ENCODE assay signal across 7 cellular contexts in the genomic region with DNA sequence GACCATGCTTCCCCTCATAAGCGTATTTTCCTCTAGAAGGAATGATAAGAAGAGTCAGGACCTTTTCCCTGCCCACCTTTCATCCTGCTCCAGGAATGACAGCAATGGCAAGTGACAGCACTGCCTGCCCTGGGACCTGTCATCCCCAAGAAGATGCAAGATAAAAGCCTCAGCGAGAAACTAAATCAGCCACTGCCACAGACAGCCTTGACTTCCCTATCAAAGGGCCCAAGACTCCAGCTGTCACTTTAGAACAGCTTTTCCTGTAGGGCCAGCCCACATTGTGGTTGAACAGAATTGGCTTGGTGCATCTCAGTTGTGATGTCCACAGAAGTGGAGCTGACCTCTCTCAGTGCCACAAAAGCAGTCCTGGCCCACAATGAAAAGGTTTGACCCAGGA. TPM values are rescaled to one million over a fixed set of nuclear protein-coding genes. Genes with fewer than 3 reads are reported as not detected.
DNase-seq lines count a peak whose midpoint lies in the region; ATAC-seq and TF ChIP-seq lines count a peak whose summit lies in the region.

No MANE protein-coding gene starts in this region.

- H2AK5ac ChIP-seq in H9 (ENCODE audit: insufficient read length, low read length): no peak overlapping the region

- H3K4ac ChIP-seq in H9 (ENCODE audit: low read depth, low read length): no peak overlapping the region

- H3K56ac ChIP-seq in H9 (ENCODE audit: insufficient read length, low read depth, low read length): no peak overlapping the region

- no peak overlapping the region for H3K27ac ChIP-seq in H9 (ENCODE audit: insufficient read length, low read depth, low read length)
- peak overlapping the region; percentile 67 for H3K27ac ChIP-seq in RWPE2 (ENCODE audit: poor library complexity, severe bottlenecking)
- no peak overlapping the region for H3K27ac ChIP-seq in fibroblast of lung (ENCODE audit: insufficient read depth, low read length)
- no peak overlapping the region for H3K27ac ChIP-seq in skeletal muscle tissue (ENCODE audit: low read depth, low read length)

- H3K36me3 ChIP-seq in RWPE2 (ENCODE audit: low read depth) (peaks cover 36% of the 10 kb centered on the region), fibroblast of lung (ENCODE audit: control insufficient read depth, insufficient read depth, low read length) (peaks cover 4% of the 10 kb centered on the region), skeletal muscle tissue (ENCODE audit: control insufficient read depth in 3 of 3, insufficient read depth in 3 of 3, low read length in 3 of 3) (peaks cover under 1 to 11% (median 4%) of the 10 kb centered on the region in 3 donors)

- no peak overlapping the region for H2BK12ac ChIP-seq in H9 (ENCODE audit: insufficient read length, low read depth, low read length)

- peak overlapping the region in 2 of 3 experiments; percentile 77 to 99; a peak in 2 of 7 replicates for H3K27ac Mint-ChIP-seq in H9

- H3K4me3 Mint-ChIP-seq in H9: peak overlapping the region; percentile 99

- H2BK15ac ChIP-seq in H9 (ENCODE audit: low read depth, low read length): no peak overlapping the region

- ATAC-seq in RWPE2 (ENCODE audit: low read depth) (no peak), HG03442 (IDR thresholded peaks at IDR 0.05; ENCODE audit: unreplicated experiment) (no peak)

- in situ Hi-C loops in GM13976 (cut with MboI; ENCODE audit: low sequenced_read_pairs, unreplicated experiment): no loop called here

- DNase-seq in H9 (no peak), RWPE2 (ENCODE audit: low spot score) (no peak), fibroblast of lung (ENCODE audit: low read depth in 2 of 2) (no peak), amniotic stem cell (lab: John Stamatoyannopoulos, UW) (no peak), GM13976 (ENCODE audit: low spot score) (no peak)

- peaks cover 8% of the 10 kb centered on the region for H3K79me1 ChIP-seq in H9 (ENCODE audit: insufficient read depth, low read depth, low read length, poor library complexity, severe bottlenecking)

- H3K9me3 ChIP-seq in H9 (ENCODE audit: control insufficient read depth, low read depth, low read length): no peaks in the 10 kb centered on the region
- H3K9me3 ChIP-seq in RWPE2 (ENCODE audit: severe bottlenecking): no peaks in the 10 kb centered on the region
- H3K9me3 ChIP-seq in fibroblast of lung (ENCODE audit: control insufficient read depth, insufficient read depth, low read depth, low read length): no peaks in the 10 kb centered on the region
- no peaks in the 10 kb centered on the region for H3K9me3 ChIP-seq in skeletal muscle tissue (ENCODE audit: control insufficient read depth in 3 of 3, low read length in 3 of 3)

- no peak overlapping the region for H3K14ac ChIP-seq in H9 (ENCODE audit: insufficient read depth, low read length)

- no peaks in the 10 kb centered on the region for H3K9me3 Mint-ChIP-seq in H9

- H3K27me3 Mint-ChIP-seq in H9 (ENCODE audit: low read depth): no peaks in the 10 kb centered on the region

- no CpG with 5 or more reads among the region's 2 CpGs for WGBS in H9 (ENCODE audit: extremely low coverage, insufficient read length, low lambda C conversion rate)

- H2BK5ac ChIP-seq in H9 (ENCODE audit: insufficient read length, low read length): no peak overlapping the region

- no peaks in the 10 kb centered on the region for H3K27me3 ChIP-seq in H9 (ENCODE audit: insufficient read depth, low read length)
- H3K27me3 ChIP-seq in RWPE2 (ENCODE audit: insufficient read depth, poor library complexity, severe bottlenecking): no peaks in the 10 kb centered on the region
- H3K27me3 ChIP-seq in fibroblast of lung (ENCODE audit: control insufficient read depth, insufficient read depth, low read length): no peaks in the 10 kb centered on the region
- H3K27me3 ChIP-seq in skeletal muscle tissue (ENCODE audit: control insufficient read depth in 3 of 3, insufficient read depth in 3 of 3, low read length in 3 of 3): no peaks in the 10 kb centered on the region

- no peak overlapping the region for H3T11ph ChIP-seq in H9 (ENCODE audit: low read length)

- H3K4me3 ChIP-seq in RWPE2 (ENCODE audit: severe bottlenecking) (peak overlapping the region; percentile 96), fibroblast of lung (replicated peaks in 1 of 4; ENCODE audit: control extremely low read depth in 1 of 4, insufficient read depth in 1 of 4, low read depth in 3 of 4, low read length in 4 of 4) (peak overlapping the region; percentile 76 to 100 (median 98)), skeletal muscle tissue (ENCODE audit: low read length in 3 of 3) (peak overlapping the region; percentile 83 to 95 (median 93))

- H4K8ac ChIP-seq in H9 (replicated peaks; ENCODE audit: insufficient read length, low read depth, low read length): no peak overlapping the region

- H4K20me1 ChIP-seq in H9 (ENCODE audit: control insufficient read depth, insufficient read depth, insufficient read length) (no peaks in the 10 kb centered on the region), fibroblast of lung (ENCODE audit: control insufficient read depth, extremely low read depth, insufficient read depth, low read length) (no peaks in the 10 kb centered on the region)

- H3K4me1 Mint-ChIP-seq in H9: peaks cover 5 to 17% of the 10 kb centered on the region in 2 experiments

- H3K23ac ChIP-seq in H9 (ENCODE audit: insufficient read length, low read depth, low read length): no peak overlapping the region

- no peak overlapping the region for H2BK20ac ChIP-seq in H9 (ENCODE audit: low read depth, low read length, poor library complexity, severe bottlenecking)

- no peak overlapping the region for H3K18ac ChIP-seq in H9 (ENCODE audit: insufficient read length, low read depth, low read length)

- no peak overlapping the region for H2BK120ac ChIP-seq in H9 (ENCODE audit: low read depth, low read length, poor library complexity, severe bottlenecking)

- H3K4me1 ChIP-seq in H9 (ENCODE audit: insufficient read depth, low read length): no peaks in the 10 kb centered on the region
- peaks cover 5% of the 10 kb centered on the region for H3K4me1 ChIP-seq in RWPE2 (ENCODE audit: insufficient read depth, poor library complexity, severe bottlenecking)
- peaks cover 9% of the 10 kb centered on the region for H3K4me1 ChIP-seq in fibroblast of lung (ENCODE audit: control insufficient read depth, extremely low read depth, insufficient read depth, low read length)
- peaks cover 11 to 33% (median 27%) of the 10 kb centered on the region in 3 donors for H3K4me1 ChIP-seq in skeletal muscle tissue (ENCODE audit: control insufficient read depth in 3 of 3, insufficient read depth in 3 of 3, low read length in 3 of 3)

- peaks cover 10 to 20% (median 17%) of the 10 kb centered on the region in 3 experiments for H3K36me3 Mint-ChIP-seq in H9 (ENCODE audit: insufficient read depth in 1 of 3, low read depth in 3 of 3)

- H3K23me2 ChIP-seq in H9 (ENCODE audit: insufficient read length, low read depth, low read length, poor library complexity, severe bottlenecking): peaks cover 9% of the 10 kb centered on the region

- H3K4me2 ChIP-seq in H9 (ENCODE audit: insufficient read depth, insufficient read length, low read length) (peak overlapping the region; percentile 95), fibroblast of lung (ENCODE audit: extremely low read depth, insufficient read depth, low read length) (peak overlapping the region; percentile 85)

- H3K9ac ChIP-seq in H9 (ENCODE audit: extremely low read depth, insufficient read length, low read length) (no peak overlapping the region), fibroblast of lung (ENCODE audit: insufficient read depth, low read length) (no peak overlapping the region), skeletal muscle tissue (ENCODE audit: low read depth in 1 of 3, low read length in 3 of 3) (peak overlapping the region in 2 of 3 donors; percentile 34 to 98)

- H2AFZ ChIP-seq in H9 (ENCODE audit: low read length) (no peak overlapping the region), fibroblast of lung (ENCODE audit: low read length) (no peak overlapping the region)

- no peak for TF ChIP-seq CTCF in H9 (conservative IDR thresholded peaks at IDR 0.05)
- TF ChIP-seq CTCF in RWPE2 (IDR thresholded peaks at IDR 0.05; ENCODE audit: poor library complexity, severe bottlenecking): no peak
- no peak for TF ChIP-seq CTCF in fibroblast of lung (conservative IDR thresholded peaks at IDR 0.05 in 1 of 2, IDR thresholded peaks at IDR 0.05 in 1 of 2; ENCODE audit: low read depth in 1 of 2, low read length in 2 of 2)
- no peak for TF ChIP-seq CTCF in GM13976 (IDR thresholded peaks at IDR 0.05; ENCODE audit: borderline replicate concordance, control extremely low read depth, extremely low read depth, insufficient read depth, missing control alignments)

- no peak overlapping the region for H4K5ac ChIP-seq in H9 (ENCODE audit: insufficient read length, low read depth, low read length)

- H4K91ac ChIP-seq in H9 (ENCODE audit: insufficient read length, low read depth, low read length): no peak overlapping the region

- H3K79me2 ChIP-seq in H9 (ENCODE audit: insufficient read depth, low read length): peaks cover 17% of the 10 kb centered on the region
- peaks cover 36% of the 10 kb centered on the region for H3K79me2 ChIP-seq in fibroblast of lung (ENCODE audit: control insufficient read depth, insufficient read depth, low read length)

RNA-seq across cellular contexts. Expression of a gene that starts 1.1 kb away (rescaled TPM):
- total RNA-seq in H9 (2021) (93.8 and 103 TPM in 2 replicates), fibroblast of lung (47.5 and 77.6 TPM in 2 replicates), skeletal muscle tissue (31.3 TPM)
- 104 and 128 TPM in 2 replicates for polyA plus RNA-seq in fibroblast of lung
- 101 and 103 TPM in 2 replicates for polyA plus RNA-seq in fibroblast of lung (2012)
- polyA minus RNA-seq in fibroblast of lung (ENCODE audit: low replicate concordance): 47.6 and 76.1 TPM in 2 replicates

RNA-seq across cellular contexts. Expression of a gene that starts 30.7 kb away (rescaled TPM):
- total RNA-seq in H9 (2021) (1.8 and 2.3 TPM in 2 replicates), fibroblast of lung (not detected in 2 replicates), skeletal muscle tissue (0.52 TPM)
- not detected in 2 replicates for polyA plus RNA-seq in fibroblast of lung
- polyA plus RNA-seq in fibroblast of lung (2012): not detected in 2 replicates
- polyA minus RNA-seq in fibroblast of lung (ENCODE audit: low replicate concordance): not detected in 2 replicates

RNA-seq across cellular contexts. Expression of a gene that starts 36.5 kb away (rescaled TPM):
- total RNA-seq in H9 (2021): 431 TPM in 2 replicates
- 720 and 822 TPM in 2 replicates for total RNA-seq in fibroblast of lung
- 1,637 and 2,577 TPM in 2 replicates for polyA plus RNA-seq in fibroblast of lung
- 1,306 and 1,822 TPM in 2 replicates for polyA plus RNA-seq in fibroblast of lung (2012)
- polyA minus RNA-seq in fibroblast of lung (ENCODE audit: low replicate concordance): 192 and 286 TPM in 2 replicates
- 122 TPM for total RNA-seq in skeletal muscle tissue

Comparison
In these comparisons a context has a peak if more than half of its experiments do, and no peak if none do; other contexts are left out.
1. H3K9ac ChIP-seq: peak in skeletal muscle tissue (2 of 3); none in H9 (single experiment) and fibroblast of lung (single experiment).
2. Peak in every context shown above with its lines, with median percentiles within 50 percentile points of each other: H3K4me3 ChIP-seq.